Comparison of ENCODE assay signal across 16 cellular contexts in genomic region chr11:27205779-27206549, GRCh38.
A peak's percentile ranks its signal among the peaks of the same experiment; 100 is the strongest.
DNase-seq lines count a peak whose midpoint lies in the region; ATAC-seq and TF ChIP-seq lines count a peak whose summit lies in the region.
"Had no signal": no experiment of that assay in that cellular context is flagged by ENCODE, and none has a peak within 500 bp of the region (broad histone marks: within the 10 kb centered on the region; RNA-seq: fewer than 3 reads in every experiment).

No MANE protein-coding gene starts in this region.

- peaks cover 21 to 74% (median 63%) of the 10 kb centered on the region in 4 donors for H3K4me1 ChIP-seq in transverse colon
- H3K4me1 ChIP-seq in right cardiac atrium (ENCODE audit: control insufficient read depth, insufficient read depth, low read length), result peaks cover 10% of the 10 kb centered on the region

- H3K27ac ChIP-seq in transverse colon (peak overlapping the region; percentile 5 to 89 (median 48)), right cardiac atrium (ENCODE audit: low read length) (no peak overlapping the region)

- H3K4me3 ChIP-seq in transverse colon (no peak overlapping the region), right cardiac atrium (ENCODE audit: low read length) (no peak overlapping the region)

- no peak overlapping the region for H3K4me3 Mint-ChIP-seq in nephron

- no peaks in the 10 kb centered on the region for H3K36me3 Mint-ChIP-seq in nephron (ENCODE audit: low read depth)

- in situ Hi-C loops in transverse colon (cut with MboI; ENCODE audit: low pct_ligation_motif_present in 1 of 4, low pct_unique_long_range_greater_than_20kb in 1 of 4, low sequenced_read_pairs in 3 of 4), result no loop called here

- no peak for TF ChIP-seq EP300 in transverse colon (IDR thresholded peaks at IDR 0.05; ENCODE audit: low read depth)

- no peaks in the 10 kb centered on the region for H3K9me3 Mint-ChIP-seq in nephron

- TF ChIP-seq CTCF in nephron (IDR thresholded peaks at IDR 0.05; ENCODE audit: unreplicated experiment in 3 of 3) (no peak), transverse colon (IDR thresholded peaks at IDR 0.05) (no peak)

- TF ChIP-seq POLR2A in transverse colon (IDR thresholded peaks at IDR 0.05), result no peak

- H3K27ac Mint-ChIP-seq in nephron, result peak overlapping the region; percentile 32 to 83 (median 61)

- DNase-seq in NCI-H2171 treated with DMSO at 0.1 percent for 48 hours (lab: John Stamatoyannopoulos, UW) (peak; percentile 38), NCI-H2171 (lab: John Stamatoyannopoulos, UW) (no peak), amniotic epithelial cell (ENCODE audit: low read depth) (peak; percentile 68), transverse colon (no peak), SIG-M5 (lab: John Stamatoyannopoulos, UW) (no peak), right cardiac atrium (no peak), KG1 (lab: John Stamatoyannopoulos, UW) (no peak)
- DNase-seq: C1 segment of cervical spinal cord, COR-L47, HCEC 1CT, NCI-H1436, NCI-H2081, NCI-H2227 treated with DMSO at 0.1 percent for 48 hours, NCI-H526 had no signal

- H3K4me1 Mint-ChIP-seq in nephron, result peaks cover 77% of the 10 kb centered on the region

- H3K36me3 ChIP-seq in transverse colon, result no peaks in the 10 kb centered on the region

- no peak for ATAC-seq in right cardiac atrium
- ATAC-seq: Right ventricle myocardium inferior had no signal

- H3K27me3 ChIP-seq in transverse colon (no peaks in the 10 kb centered on the region), right cardiac atrium (ENCODE audit: control insufficient read depth, insufficient read depth) (no peaks in the 10 kb centered on the region)

- intact Hi-C loops in transverse colon (cut with DNase I; ENCODE audit: low total_unique reads) (no loop called here), right cardiac atrium (cut with DNase I) (loop anchor here in 2 of 4 donors (10.0 kb wide), 1 partner anchor 89 kb away; no protein-coding TSS in a partner anchor)

- H3K9me3 ChIP-seq in transverse colon (no peaks in the 10 kb centered on the region), right cardiac atrium (ENCODE audit: control insufficient read depth, low read length) (peaks cover 2% of the 10 kb centered on the region)

- H3K27me3 Mint-ChIP-seq in nephron (ENCODE audit: low read depth), result no peaks in the 10 kb centered on the region

Comparison
In these comparisons a context has a peak if more than half of its experiments do, and no peak if none do; other contexts are left out.
1. DNase-seq: peak in NCI-H2171 treated with DMSO at 0.1 percent for 48 hours (single experiment) and amniotic epithelial cell (single experiment); none in NCI-H2171 (single experiment), transverse colon (single experiment), SIG-M5 (single experiment), right cardiac atrium (0 of 3) and KG1 (single experiment).